Comparison of ENCODE assay signal across 8 cellular contexts in the genomic region with DNA sequence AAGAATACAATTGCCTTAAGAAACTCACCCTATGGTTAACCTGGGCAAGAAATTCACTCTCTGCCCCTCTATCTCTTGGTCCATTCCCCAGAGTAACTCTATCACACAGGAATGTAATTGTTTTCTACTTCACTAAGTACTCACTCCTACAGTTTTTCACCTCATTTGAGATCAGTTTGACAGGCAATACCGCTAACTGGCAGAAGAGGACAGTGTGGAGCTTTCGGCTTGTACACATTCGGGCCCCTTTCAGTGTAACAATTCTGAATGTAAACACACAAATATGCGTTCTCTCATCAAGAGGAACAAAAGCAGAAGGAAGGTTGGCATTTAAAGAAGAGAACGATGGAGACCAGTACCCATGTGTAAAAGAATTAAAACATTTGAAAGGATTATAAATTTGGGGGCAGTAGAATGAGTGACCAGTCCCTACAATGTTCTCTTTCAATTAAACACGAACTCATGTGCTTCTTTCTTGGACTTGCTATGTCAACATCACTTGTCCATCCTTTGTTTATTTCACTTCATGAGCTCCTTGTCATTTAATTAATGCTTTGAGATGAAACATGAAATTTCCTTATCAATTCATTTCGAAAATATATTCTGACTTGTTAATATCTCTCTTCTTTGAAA.
A peak's percentile ranks its signal among the peaks of the same experiment; 100 is the strongest.
DNase-seq lines count a peak whose midpoint lies in the region; ATAC-seq and TF ChIP-seq lines count a peak whose summit lies in the region.

No MANE protein-coding gene starts in this region.

- DNase-seq in NCI-H2171 treated with DMSO at 0.1 percent for 48 hours (lab: John Stamatoyannopoulos, UW) = peak; percentile 9
- no peak for DNase-seq in NCI-H2171 (lab: John Stamatoyannopoulos, UW)
- peak; percentile 55 for DNase-seq in HT-29 (ENCODE audit: low spot score)
- peak; percentile 59 for DNase-seq in islet precursor cell
- DNase-seq in NCI-H2196 (lab: John Stamatoyannopoulos, UW; ENCODE audit: unreplicated experiment) = no peak

- H3K9ac ChIP-seq in SU-DHL-6 (ENCODE audit: low read length) = no peak overlapping the region

- H3K4me3 ChIP-seq in SU-DHL-6 (ENCODE audit: insufficient read depth, low read length, poor library complexity, severe bottlenecking) = no peak overlapping the region

- no peaks in the 10 kb centered on the region for H3F3A ChIP-seq in SU-DHL-6 (ENCODE audit: insufficient read depth)

- H4K20me1 ChIP-seq in SU-DHL-6 (ENCODE audit: low read depth, low read length) = no peaks in the 10 kb centered on the region

- no peaks in the 10 kb centered on the region for H3K36me3 ChIP-seq in SU-DHL-6 (ENCODE audit: low read length)

- no peak overlapping the region for H2AFZ ChIP-seq in SU-DHL-6 (ENCODE audit: low read depth, low read length, severe bottlenecking)

- no peak overlapping the region for H3K27ac ChIP-seq in SU-DHL-6 (ENCODE audit: low read depth, low read length)

- H3K4me2 ChIP-seq in SU-DHL-6 (ENCODE audit: low read depth, low read length, poor library complexity, severe bottlenecking) = no peak overlapping the region

- H3K27me3 ChIP-seq in SU-DHL-6 (ENCODE audit: low read length) = no peaks in the 10 kb centered on the region

- TF ChIP-seq CTCF in SU-DHL-6 (IDR thresholded peaks at IDR 0.05; ENCODE audit: insufficient read depth, low read length, poor library complexity, severe bottlenecking) = peak; percentile 53

- no peaks in the 10 kb centered on the region for H3K9me2 ChIP-seq in SU-DHL-6 (replicated peaks; ENCODE audit: insufficient read depth, low read length)

- no peaks in the 10 kb centered on the region for H3K79me2 ChIP-seq in SU-DHL-6 (ENCODE audit: insufficient read depth, low read length)

- ATAC-seq in HG02938 (IDR thresholded peaks at IDR 0.05; ENCODE audit: unreplicated experiment) (no peak), HG03432 (IDR thresholded peaks at IDR 0.05; ENCODE audit: unreplicated experiment) (no peak)

- H3K9me3 ChIP-seq in SU-DHL-6 (ENCODE audit: insufficient read depth, low read length) = no peaks in the 10 kb centered on the region

Comparison
In these comparisons a context has a peak if more than half of its experiments do, and no peak if none do; other contexts are left out.
1. DNase-seq: peak in NCI-H2171 treated with DMSO at 0.1 percent for 48 hours (single experiment), HT-29 (single experiment) and islet precursor cell (single experiment); none in NCI-H2171 (single experiment) and NCI-H2196 (single experiment).